Comparison of ENCODE assay signal across 29 cellular contexts in genomic region chr2:40173276-40173675, GRCh38.
DNase-seq lines count a peak whose midpoint lies in the region; ATAC-seq, FAIRE-seq and TF ChIP-seq lines count a peak whose summit lies in the region.
"Had no signal": no experiment of that assay in that cellular context is flagged by ENCODE, and none has a peak within 500 bp of the region (broad histone marks: within the 10 kb centered on the region; RNA-seq: fewer than 3 reads in every experiment).

No MANE protein-coding gene starts in this region.

- H3K27me3 ChIP-seq in BJ (ENCODE audit: control insufficient read depth, insufficient read depth, low read length) (no peaks in the 10 kb centered on the region), right lobe of liver (no peaks in the 10 kb centered on the region), small intestine (ENCODE audit: control insufficient read depth in 2 of 2, insufficient read depth in 2 of 2, low read length in 2 of 2) (no peaks in the 10 kb centered on the region)
- H3K27me3 ChIP-seq: adrenal gland; BLaER1 treated with 17β-estradiol and CSF1 and Interleukin-3, amounts not matched to agents 10 nM and 100 nM; foreskin keratinocyte had no signal

- H3K36me3 ChIP-seq in BJ (ENCODE audit: control insufficient read depth, insufficient read depth, low read length) (no peaks in the 10 kb centered on the region), right lobe of liver (no peaks in the 10 kb centered on the region), small intestine (ENCODE audit: control insufficient read depth in 2 of 2, insufficient read depth in 2 of 2, low read length in 2 of 2) (no peaks in the 10 kb centered on the region)
- H3K36me3 ChIP-seq: adrenal gland, prostate gland, thoracic aorta had no signal

- H3K4me3 Mint-ChIP-seq in nephron progenitor cell: no peak overlapping the region
- H3K4me3 Mint-ChIP-seq: activated CD4-positive, alpha-beta T cell treated with anti-CD3 and anti-CD28 coated beads, Interleukin-2, amount 10 ng/mL, durations not matched to agents 24 days and 14 days; activated T-cell treated with anti-CD3 and anti-CD28 coated beads, Interleukin-2, amount 50 U/mL, for 24 hours; GM23338 had no signal

- CTCF ChIA-PET in BJ (lab: Yijun Ruan, JAX): no interaction called here

- FAIRE-seq in small intestine (lab: Jason Lieb, UNC): no peak
- FAIRE-seq: bronchial epithelial cell, colon, GM12878 had no signal

- no peak for TF ChIP-seq POLR2A in right lobe of liver (IDR thresholded peaks at IDR 0.05)

- 50% methylated on average over 2 of the region's 2 CpGs for whole genome bisulfite sequencing in right lobe of liver (ENCODE audit: insufficient coverage, low coverage, low lambda C conversion rate, missing lambda C conversion rate)
- 77 to 86% (median 81%) methylated on average over 2 of the region's 2 CpGs for WGBS in small intestine, 3 donors

- ATAC-seq in right lobe of liver: no peak
- ATAC-seq in HG03460 (IDR thresholded peaks at IDR 0.05; ENCODE audit: unreplicated experiment): no peak
- ATAC-seq: foreskin keratinocyte; GM12878; GM23338; left cardiac atrium; Panc1; stimulated activated naive CD8-positive, alpha-beta T cell treated with anti-CD3 and anti-CD28 coated beads, Interleukin-15, Interleukin-2, amounts not matched to agents 100 U/mL and 50 U/mL, for 24 hours had no signal

- DNase-seq in BJ (ENCODE audit: low read depth) (peak; percentile 44), HT1080 (ENCODE audit: low read depth) (peak; percentile 29), astrocyte of the spinal cord (ENCODE audit: low read depth, low spot score) (peak; percentile 14), nephron progenitor cell (no peak), right lobe of liver (no peak), small intestine (no peak), NCI-H2227 treated with DMSO at 0.1 percent for 48 hours (lab: John Stamatoyannopoulos, UW) (no peak)
- DNase-seq: activated CD4-positive, alpha-beta T cell treated with anti-CD3 and anti-CD28 coated beads, Interleukin-2, amount 10 ng/mL, durations not matched to agents 24 days and 14 days; activated gamma-delta T cell treated with Interleukin-2 at 50 U/mL for 16 hours; activated T-cell treated with anti-CD3 and anti-CD28 coated beads, Interleukin-2, amount 50 U/mL, for 24 hours; adrenal gland; COR-L47; effector CD8-positive, alpha-beta T cell; foreskin keratinocyte; left cardiac atrium; NCI-H1092; NCI-H187; NCI-H526 treated with DMSO at 0.1 percent for 48 hours; stimulated activated naive CD8-positive, alpha-beta T cell treated with anti-CD3 and anti-CD28 coated beads, Interleukin-15, Interleukin-2, amounts not matched to agents 100 U/mL and 50 U/mL, for 24 hours; T1000 had no signal

- intact Hi-C loops in right lobe of liver (cut with DNase I): no loop called here

- no peaks in the 10 kb centered on the region for H3K36me3 Mint-ChIP-seq in nephron progenitor cell (ENCODE audit: low read depth)

- H3K9me3 ChIP-seq in right lobe of liver: no peaks in the 10 kb centered on the region
- no peaks in the 10 kb centered on the region for H3K9me3 ChIP-seq in small intestine (ENCODE audit: control insufficient read depth, low read depth)
- H3K9me3 ChIP-seq: adrenal gland, prostate gland, thoracic aorta had no signal

- no peaks in the 10 kb centered on the region for H3K4me1 Mint-ChIP-seq in nephron progenitor cell

- H3K27ac ChIP-seq in right lobe of liver: no peak overlapping the region
- H3K27ac ChIP-seq in small intestine (ENCODE audit: low read depth in 1 of 2, low read length in 1 of 2): no peak overlapping the region
- H3K27ac ChIP-seq: adrenal gland; BLaER1 treated with 17β-estradiol and CSF1 and Interleukin-3, amounts not matched to agents 10 nM and 100 nM; foreskin keratinocyte; prostate gland; thoracic aorta had no signal

- H3K4me3 ChIP-seq in BJ (ENCODE audit: low read depth, low read length) (no peak overlapping the region), astrocyte of the spinal cord (ENCODE audit: low read depth, low read length) (no peak overlapping the region), right lobe of liver (no peak overlapping the region), small intestine (ENCODE audit: low read depth in 1 of 2, low read length in 2 of 2) (no peak overlapping the region)
- H3K4me3 ChIP-seq: adrenal gland; BLaER1 treated with 17β-estradiol and CSF1 and Interleukin-3, amounts not matched to agents 10 nM and 100 nM; GM12878; GM23338; prostate gland; thoracic aorta had no signal

- POLR2A ChIA-PET in BJ (lab: Charles Lee): no interaction called here

- H3K4me1 ChIP-seq in right lobe of liver: no peaks in the 10 kb centered on the region
- H3K4me1 ChIP-seq in small intestine (ENCODE audit: control insufficient read depth in 2 of 2, insufficient read depth in 1 of 2, low read depth in 1 of 2, low read length in 1 of 2): no peaks in the 10 kb centered on the region
- H3K4me1 ChIP-seq: adrenal gland, foreskin keratinocyte, prostate gland had no signal

- TF ChIP-seq CTCF in BJ (IDR thresholded peaks at IDR 0.05; ENCODE audit: insufficient read depth, low read depth, low read length) (no peak), astrocyte of the spinal cord (IDR thresholded peaks at IDR 0.05; ENCODE audit: low read depth, low read length) (no peak), nephron progenitor cell (IDR thresholded peaks at IDR 0.05) (no peak), right lobe of liver (IDR thresholded peaks at IDR 0.05) (no peak)

- H3K27ac Mint-ChIP-seq in nephron progenitor cell: peak overlapping the region; percentile 30
- H3K27ac Mint-ChIP-seq: activated CD4-positive, alpha-beta T cell treated with anti-CD3 and anti-CD28 coated beads, Interleukin-2, amount 10 ng/mL, durations not matched to agents 24 days and 14 days; activated T-cell treated with anti-CD3 and anti-CD28 coated beads, Interleukin-2, amount 50 U/mL, for 24 hours; GM23338 had no signal

- no peaks in the 10 kb centered on the region for H3K9me3 Mint-ChIP-seq in nephron progenitor cell
- H3K9me3 Mint-ChIP-seq: activated T-cell treated with anti-CD3 and anti-CD28 coated beads, Interleukin-2, amount 50 U/mL, for 24 hours; GM23338 had no signal

- in situ Hi-C loops in astrocyte of the spinal cord (cut with HindIII; ENCODE audit: low sequenced_read_pairs): no loop called here

- H3K27me3 Mint-ChIP-seq in nephron progenitor cell (ENCODE audit: low read depth, poor library complexity): no peaks in the 10 kb centered on the region
- H3K27me3 Mint-ChIP-seq: activated CD4-positive, alpha-beta T cell treated with anti-CD3 and anti-CD28 coated beads, Interleukin-2, amount 10 ng/mL, durations not matched to agents 24 days and 14 days; activated T-cell treated with anti-CD3 and anti-CD28 coated beads, Interleukin-2, amount 50 U/mL, for 24 hours had no signal

Comparison
In these comparisons a context has a peak if more than half of its experiments do, and no peak if none do; other contexts are left out.
1. DNase-seq: peak in BJ (single experiment), HT1080 (single experiment) and astrocyte of the spinal cord (single experiment); none in nephron progenitor cell (single experiment), right lobe of liver (0 of 3), small intestine (single experiment) and NCI-H2227 treated with DMSO at 0.1 percent for 48 hours (single experiment).